In genomic region chr10:98748298-98748697, GRCh38 we compare ENCODE assay signal across 8 cellular contexts.
DNase-seq lines count a peak whose midpoint lies in the region; ATAC-seq lines count a peak whose summit lies in the region.

No MANE protein-coding gene starts in this region.

- DNase-seq in NOMO-1 treated with DMSO at 0.1 percent for 48 hours (lab: John Stamatoyannopoulos, UW; ENCODE audit: unreplicated experiment), result peak; percentile 3
- no peak for DNase-seq in NOMO-1 (lab: John Stamatoyannopoulos, UW; ENCODE audit: unreplicated experiment in 2 of 2)
- DNase-seq in M059J (ENCODE audit: low read depth), result peak; percentile 36
- peak; percentile 20 for DNase-seq in cerebellar cortex (ENCODE audit: low spot score)
- peak; percentile 19 for DNase-seq in renal cortical epithelial cell (ENCODE audit: low read depth)
- DNase-seq in NCI-H2171 treated with DMSO at 0.1 percent for 48 hours (lab: John Stamatoyannopoulos, UW), result no peak

- ATAC-seq in HG03342 (IDR thresholded peaks at IDR 0.05; ENCODE audit: unreplicated experiment) (no peak), HG02938 (IDR thresholded peaks at IDR 0.05; ENCODE audit: unreplicated experiment) (no peak)

Comparison
In these comparisons a context has a peak if more than half of its experiments do, and no peak if none do; other contexts are left out.
1. DNase-seq: peak in NOMO-1 treated with DMSO at 0.1 percent for 48 hours (single experiment), M059J (single experiment), cerebellar cortex (single experiment) and renal cortical epithelial cell (single experiment); none in NOMO-1 (0 of 2) and NCI-H2171 treated with DMSO at 0.1 percent for 48 hours (single experiment).